Comparison of ENCODE assay signal across 12 cellular contexts in genomic region chr14:56247495-56248087, GRCh38.
A peak's percentile ranks its signal among the peaks of the same experiment; 100 is the strongest.
DNase-seq lines count a peak whose midpoint lies in the region; ATAC-seq and TF ChIP-seq lines count a peak whose summit lies in the region.
"Had no signal": no experiment of that assay in that cellular context is flagged by ENCODE, and none has a peak within 500 bp of the region (broad histone marks: within the 10 kb centered on the region; RNA-seq: fewer than 3 reads in every experiment).

No MANE protein-coding gene starts in this region.

- no peak for DNase-seq in Caco-2
- peak; percentile 26 for DNase-seq in Jurkat, Clone E6-1 (ENCODE audit: low read depth, low spot score)
- peak; percentile 38 to 54 for DNase-seq in lung microvascular endothelial cell (ENCODE audit: low read depth in 2 of 2)
- DNase-seq in activated CD4-positive, alpha-beta T cell treated with anti-CD3 and anti-CD28 coated beads, Interleukin-2, amount 10 ng/mL, durations not matched to agents 7 days and 5 days = no peak
- no peak for DNase-seq in activated CD4-positive, alpha-beta T cell treated with anti-CD3 and anti-CD28 coated beads for 36 hours
- no peak for DNase-seq in posterior cingulate gyrus
- DNase-seq: NCI-H2081 treated with DMSO at 0.1 percent for 48 hours; retina; stimulated activated naive B cell treated with anti-CD40 and anti-IgM and Interleukin-4, amounts not matched to agents 10 μg/mL and 1 μg/mL and 100 μg/mL, for 72 hours had no signal

- H3K27me3 Mint-ChIP-seq in Caco-2 (ENCODE audit: insufficient read depth, unreplicated experiment) (no peaks in the 10 kb centered on the region), brain (no peaks in the 10 kb centered on the region)
- no peaks in the 10 kb centered on the region for H3K27me3 Mint-ChIP-seq in activated CD4-positive, alpha-beta T cell treated with anti-CD3 and anti-CD28 coated beads, Interleukin-2, amount 10 ng/mL, durations not matched to agents 7 days and 5 days
- no peaks in the 10 kb centered on the region for H3K27me3 Mint-ChIP-seq in activated CD4-positive, alpha-beta T cell treated with anti-CD3 and anti-CD28 coated beads for 36 hours
- H3K27me3 Mint-ChIP-seq: activated naive CD8-positive, alpha-beta T cell; stimulated activated naive B cell treated with anti-CD40 and anti-IgM and Interleukin-4, amounts not matched to agents 10 μg/mL and 1 μg/mL and 100 μg/mL, for 72 hours had no signal

- peak; percentile 21 to 22 for TF ChIP-seq CTCF in Caco-2 (IDR thresholded peaks at IDR 0.05; ENCODE audit: insufficient read depth in 1 of 2, low read depth in 1 of 2, low read length in 1 of 2, severe bottlenecking in 1 of 2, unreplicated experiment in 1 of 2)
- peak; percentile 43 to 52 for TF ChIP-seq CTCF in brain (conservative IDR thresholded peaks at IDR 0.05)

- no TSS peak for BruUV-seq in Caco-2 (replicated peaks; lab: Mats Ljungman, UMichigan)

- no peaks in the 10 kb centered on the region for H3K4me1 ChIP-seq in Caco-2

- H3K36me3 Mint-ChIP-seq in Caco-2 (ENCODE audit: insufficient read depth, unreplicated experiment) = no peaks in the 10 kb centered on the region
- peaks cover 21% of the 10 kb centered on the region for H3K36me3 Mint-ChIP-seq in brain
- H3K36me3 Mint-ChIP-seq in activated CD4-positive, alpha-beta T cell treated with anti-CD3 and anti-CD28 coated beads, Interleukin-2, amount 10 ng/mL, durations not matched to agents 7 days and 5 days (ENCODE audit: low read depth) = no peaks in the 10 kb centered on the region
- H3K36me3 Mint-ChIP-seq in activated CD4-positive, alpha-beta T cell treated with anti-CD3 and anti-CD28 coated beads for 36 hours (ENCODE audit: low read depth) = peaks cover 2% of the 10 kb centered on the region

- intact Hi-C loops in Caco-2 (cut with micrococcal nuclease; ENCODE audit: unreplicated experiment) (loop anchor here (1.0 kb wide), 1 partner anchor 227 kb away; no protein-coding TSS in a partner anchor), posterior cingulate gyrus (cut with DNase I) (no loop called here)
- intact Hi-C loops in activated CD4-positive, alpha-beta T cell treated with anti-CD3 and anti-CD28 coated beads for 36 hours (cut with DNase I, micrococcal nuclease) = no loop called here

- CTCF ChIA-PET in Caco-2 (lab: Charles Lee) = no interaction called here
- CTCF ChIA-PET in activated CD4-positive, alpha-beta T cell treated with anti-CD3 and anti-CD28 coated beads, Interleukin-2, amount 10 ng/mL, durations not matched to agents 7 days and 5 days (lab: Charles Lee) = no interaction called here
- CTCF ChIA-PET in activated CD4-positive, alpha-beta T cell treated with anti-CD3 and anti-CD28 coated beads for 36 hours (lab: Charles Lee) = no interaction called here

- no peaks in the 10 kb centered on the region for H3K36me3 ChIP-seq in Caco-2 (ENCODE audit: control insufficient read depth, insufficient read depth, low read length)

- H3K9me3 Mint-ChIP-seq in Caco-2 (ENCODE audit: unreplicated experiment) (no peaks in the 10 kb centered on the region), brain (peaks cover 2 to 7% (median 3%) of the 10 kb centered on the region in 5 experiments)
- no peaks in the 10 kb centered on the region for H3K9me3 Mint-ChIP-seq in activated CD4-positive, alpha-beta T cell treated with anti-CD3 and anti-CD28 coated beads, Interleukin-2, amount 10 ng/mL, durations not matched to agents 7 days and 5 days
- peaks cover 2% of the 10 kb centered on the region for H3K9me3 Mint-ChIP-seq in activated CD4-positive, alpha-beta T cell treated with anti-CD3 and anti-CD28 coated beads for 36 hours (ENCODE audit: low read depth)

- no peak overlapping the region for H3K4me3 ChIP-seq in Caco-2 (ENCODE audit: low read depth, low read length)
- no peak overlapping the region for H3K4me3 ChIP-seq in Jurkat, Clone E6-1 (ENCODE audit: low read length)

- ATAC-seq in activated CD4-positive, alpha-beta T cell treated with anti-CD3 and anti-CD28 coated beads for 36 hours = no peak
- no peak for ATAC-seq in GM18868 (IDR thresholded peaks at IDR 0.05; ENCODE audit: unreplicated experiment)
- ATAC-seq: stimulated activated naive B cell treated with anti-CD40 and anti-IgM and Interleukin-4, amounts not matched to agents 10 μg/mL and 1 μg/mL and 100 μg/mL, for 72 hours had no signal

- H3K4me1 Mint-ChIP-seq in Caco-2 (ENCODE audit: low read depth, unreplicated experiment) (no peaks in the 10 kb centered on the region), brain (peaks cover 9% of the 10 kb centered on the region)
- H3K4me1 Mint-ChIP-seq in activated CD4-positive, alpha-beta T cell treated with anti-CD3 and anti-CD28 coated beads, Interleukin-2, amount 10 ng/mL, durations not matched to agents 7 days and 5 days = no peaks in the 10 kb centered on the region
- no peaks in the 10 kb centered on the region for H3K4me1 Mint-ChIP-seq in activated CD4-positive, alpha-beta T cell treated with anti-CD3 and anti-CD28 coated beads for 36 hours

- H3K4me3 Mint-ChIP-seq in Caco-2 (ENCODE audit: unreplicated experiment) = no peak overlapping the region
- H3K4me3 Mint-ChIP-seq in brain = peak overlapping the region in 1 of 5 experiments; percentile 5
- no peak overlapping the region for H3K4me3 Mint-ChIP-seq in activated CD4-positive, alpha-beta T cell treated with anti-CD3 and anti-CD28 coated beads, Interleukin-2, amount 10 ng/mL, durations not matched to agents 7 days and 5 days
- H3K4me3 Mint-ChIP-seq in activated CD4-positive, alpha-beta T cell treated with anti-CD3 and anti-CD28 coated beads for 36 hours = no peak overlapping the region
- H3K4me3 Mint-ChIP-seq: activated naive CD8-positive, alpha-beta T cell; stimulated activated naive B cell treated with anti-CD40 and anti-IgM and Interleukin-4, amounts not matched to agents 10 μg/mL and 1 μg/mL and 100 μg/mL, for 72 hours had no signal

- H3K27ac Mint-ChIP-seq in Caco-2 (ENCODE audit: unreplicated experiment) = no peak overlapping the region
- H3K27ac Mint-ChIP-seq in brain = peak overlapping the region in 1 of 5 experiments; percentile 98
- H3K27ac Mint-ChIP-seq in activated CD4-positive, alpha-beta T cell treated with anti-CD3 and anti-CD28 coated beads, Interleukin-2, amount 10 ng/mL, durations not matched to agents 7 days and 5 days = no peak overlapping the region
- no peak overlapping the region for H3K27ac Mint-ChIP-seq in activated CD4-positive, alpha-beta T cell treated with anti-CD3 and anti-CD28 coated beads for 36 hours
- H3K27ac Mint-ChIP-seq: activated naive CD8-positive, alpha-beta T cell; stimulated activated naive B cell treated with anti-CD40 and anti-IgM and Interleukin-4, amounts not matched to agents 10 μg/mL and 1 μg/mL and 100 μg/mL, for 72 hours had no signal

- H3K9me3 ChIP-seq in Caco-2 = no peaks in the 10 kb centered on the region

- POLR2A ChIA-PET in Caco-2 (lab: Charles Lee) = no interaction called here
- POLR2A ChIA-PET in activated CD4-positive, alpha-beta T cell treated with anti-CD3 and anti-CD28 coated beads, Interleukin-2, amount 10 ng/mL, durations not matched to agents 7 days and 5 days (lab: Charles Lee) = no interaction called here
- POLR2A ChIA-PET in activated CD4-positive, alpha-beta T cell treated with anti-CD3 and anti-CD28 coated beads for 36 hours (lab: Charles Lee) = no interaction called here

- no peaks in the 10 kb centered on the region for H3K27me3 ChIP-seq in Caco-2 (replicated peaks; ENCODE audit: control insufficient read depth, insufficient read depth, low read length)

Comparison
In these comparisons a context has a peak if more than half of its experiments do, and no peak if none do; other contexts are left out.
1. DNase-seq: peak in Jurkat, Clone E6-1 (single experiment) and lung microvascular endothelial cell (2 of 2); none in Caco-2 (0 of 2), activated CD4-positive, alpha-beta T cell treated with anti-CD3 and anti-CD28 coated beads, Interleukin-2, amount 10 ng/mL, durations not matched to agents 7 days and 5 days (single experiment), activated CD4-positive, alpha-beta T cell treated with anti-CD3 and anti-CD28 coated beads for 36 hours (single experiment) and posterior cingulate gyrus (0 of 10).